In the genomic region with DNA sequence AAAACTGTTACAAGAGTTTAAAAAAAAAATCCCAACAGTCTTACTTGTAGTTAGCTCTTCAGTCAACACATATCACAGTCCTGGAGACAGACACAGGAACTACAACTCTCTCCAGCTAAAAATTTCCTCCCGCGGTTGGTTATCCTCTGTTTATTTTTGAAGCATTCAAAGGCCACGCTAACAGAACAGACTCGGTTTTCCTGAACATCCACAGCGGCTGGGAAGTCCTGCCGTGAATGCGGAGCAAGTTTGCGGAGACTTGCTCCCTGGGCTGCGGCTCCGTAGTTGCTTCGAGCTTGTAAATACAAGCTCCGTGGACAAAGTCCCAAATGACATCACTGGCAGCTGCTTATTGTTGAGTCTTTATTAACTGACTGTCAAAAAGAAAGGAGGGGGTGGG, we compare ENCODE assay signal across 10 cellular contexts. TPM values are rescaled to one million over a fixed set of nuclear protein-coding genes. Genes with fewer than 3 reads are reported as not detected.
DNase-seq lines count a peak whose midpoint lies in the region; ATAC-seq, FAIRE-seq and TF ChIP-seq lines count a peak whose summit lies in the region.
"Had no signal": no experiment of that assay in that cellular context is flagged by ENCODE, and none has a peak within 500 bp of the region (broad histone marks: within the 10 kb centered on the region; RNA-seq: fewer than 3 reads in every experiment).

A gene (minus strand): TSS at position 292 of the 400 bp plus-strand sequence. CDS start 50,937 bp downstream, outside the sequence.

- dilution Hi-C loops in endothelial cell of umbilical vein (cut with MboI; ENCODE audit: extremely low pct_ligation_motif_present, low sequenced_read_pairs) = no loop called here

- intact Hi-C loops in endothelial cell of umbilical vein (cut with micrococcal nuclease) = loop anchor here (1.0 to 5.0 kb wide), 2 partner anchors 11 to 301 kb away; no protein-coding TSS in a partner anchor
- intact Hi-C loops in activated T-helper 1 cell treated with anti-CD3 and anti-CD28 coated beads, Interleukin-12 subunit alpha, Interleukin-12 subunit beta, Interleukin-2, Interleukin-4 antibody, amounts not matched to agents 30 ng/mL and 10 ng/mL and 1 ng/mL, durations not matched to agents 14 hours and 24 hours and 36 hours (cut with micrococcal nuclease) = no loop called here

- FAIRE-seq in endothelial cell of umbilical vein (lab: Jason Lieb, UNC) = peak; percentile 24

- peak; percentile 34 for DNase-seq in NCI-H345 (lab: John Stamatoyannopoulos, UW)
- DNase-seq in endothelial cell of umbilical vein (ENCODE audit: low read depth, low spot score) = peak; percentile 61
- peak; percentile 68 for DNase-seq in medulla oblongata (ENCODE audit: extremely low spot score)
- DNase-seq in thoracic aorta (ENCODE audit: low spot score) = no peak
- no peak for DNase-seq in naive thymus-derived CD8-positive, alpha-beta T cell
- DNase-seq in activated T-helper 1 cell treated with anti-CD3 and anti-CD28 coated beads, Interleukin-12 subunit alpha, Interleukin-12 subunit beta, Interleukin-2, Interleukin-4 antibody, amounts not matched to agents 30 ng/mL and 10 ng/mL and 1 ng/mL, durations not matched to agents 14 hours and 24 hours and 36 hours (ENCODE audit: low spot score) = no peak
- no peak for DNase-seq in NCI-H1105 treated with DMSO at 0.1 percent for 48 hours (lab: John Stamatoyannopoulos, UW)
- DNase-seq: NCI-H446 had no signal

- no peak within 1 kb of the TSS for H3K27ac Mint-ChIP-seq in naive thymus-derived CD8-positive, alpha-beta T cell
- no peak within 1 kb of the TSS for H3K27ac Mint-ChIP-seq in activated T-helper 1 cell treated with anti-CD3 and anti-CD28 coated beads, Interleukin-12 subunit alpha, Interleukin-12 subunit beta, Interleukin-2, Interleukin-4 antibody, amounts not matched to agents 30 ng/mL and 10 ng/mL and 1 ng/mL, durations not matched to agents 14 hours and 24 hours and 36 hours
- H3K27ac Mint-ChIP-seq: activated naive CD8-positive, alpha-beta T cell had no signal

- no peaks in the 10 kb centered on the region for H4K20me1 ChIP-seq in endothelial cell of umbilical vein (replicated peaks; ENCODE audit: control insufficient read depth, extremely low read depth, insufficient read depth, low read length)

- POLR2A ChIA-PET in endothelial cell of umbilical vein (lab: Charles Lee) = no interaction called here
- POLR2A ChIA-PET in naive thymus-derived CD8-positive, alpha-beta T cell (lab: Charles Lee) = no interaction called here

- H2AFZ ChIP-seq in endothelial cell of umbilical vein (ENCODE audit: low read depth, low read length) = peak within 1 kb of the TSS; percentile 73

- peaks cover 5% of the 10 kb centered on the region for H3K4me1 ChIP-seq in endothelial cell of umbilical vein (ENCODE audit: control insufficient read depth, extremely low read depth, insufficient read depth, low read length)
- no peaks in the 10 kb centered on the region for H3K4me1 ChIP-seq in thoracic aorta (ENCODE audit: control insufficient read depth in 1 of 2, low read depth in 2 of 2)

- TF ChIP-seq CTCF in endothelial cell of umbilical vein (IDR thresholded peaks at IDR 0.05; ENCODE audit: extremely low read depth in 1 of 2, insufficient read depth in 1 of 2, low read depth in 1 of 2, low read length in 2 of 2) (no peak), thoracic aorta (IDR thresholded peaks at IDR 0.05) (no peak)

- H3K9ac ChIP-seq in endothelial cell of umbilical vein (replicated peaks; ENCODE audit: extremely low read depth, insufficient read depth, low read length) = peak within 1 kb of the TSS; percentile 46

- no peak for ATAC-seq in thoracic aorta (ENCODE audit: insufficient number of reproducible peaks, low FRiP score, low read depth)
- no peak for ATAC-seq in naive thymus-derived CD8-positive, alpha-beta T cell
- ATAC-seq in HG03108 (IDR thresholded peaks at IDR 0.05; ENCODE audit: unreplicated experiment) = no peak

- H3K4me2 ChIP-seq in endothelial cell of umbilical vein (ENCODE audit: insufficient read depth, low read length) = peak within 1 kb of the TSS; percentile 56

- H3K9me3 ChIP-seq in endothelial cell of umbilical vein (replicated peaks; ENCODE audit: control insufficient read depth, insufficient read depth, low read length) (no peaks in the 10 kb centered on the region), thoracic aorta (no peaks in the 10 kb centered on the region)

- H3K4me3 Mint-ChIP-seq in naive thymus-derived CD8-positive, alpha-beta T cell = no peak within 1 kb of the TSS
- no peak within 1 kb of the TSS for H3K4me3 Mint-ChIP-seq in activated T-helper 1 cell treated with anti-CD3 and anti-CD28 coated beads, Interleukin-12 subunit alpha, Interleukin-12 subunit beta, Interleukin-2, Interleukin-4 antibody, amounts not matched to agents 30 ng/mL and 10 ng/mL and 1 ng/mL, durations not matched to agents 14 hours and 24 hours and 36 hours
- H3K4me3 Mint-ChIP-seq: activated naive CD8-positive, alpha-beta T cell had no signal

- H3K9me3 Mint-ChIP-seq in naive thymus-derived CD8-positive, alpha-beta T cell = no peaks in the 10 kb centered on the region
- H3K9me3 Mint-ChIP-seq in activated T-helper 1 cell treated with anti-CD3 and anti-CD28 coated beads, Interleukin-12 subunit alpha, Interleukin-12 subunit beta, Interleukin-2, Interleukin-4 antibody, amounts not matched to agents 30 ng/mL and 10 ng/mL and 1 ng/mL, durations not matched to agents 14 hours and 24 hours and 36 hours = no peaks in the 10 kb centered on the region

- H3K36me3 Mint-ChIP-seq in naive thymus-derived CD8-positive, alpha-beta T cell = no peaks in the 10 kb centered on the region
- no peaks in the 10 kb centered on the region for H3K36me3 Mint-ChIP-seq in activated T-helper 1 cell treated with anti-CD3 and anti-CD28 coated beads, Interleukin-12 subunit alpha, Interleukin-12 subunit beta, Interleukin-2, Interleukin-4 antibody, amounts not matched to agents 30 ng/mL and 10 ng/mL and 1 ng/mL, durations not matched to agents 14 hours and 24 hours and 36 hours (ENCODE audit: low read depth)
- H3K36me3 Mint-ChIP-seq: activated naive CD8-positive, alpha-beta T cell had no signal

- peaks cover 0 to 6% (median 0%) of the 10 kb centered on the region in 4 donors for H3K4me1 Mint-ChIP-seq in naive thymus-derived CD8-positive, alpha-beta T cell
- H3K4me1 Mint-ChIP-seq in activated T-helper 1 cell treated with anti-CD3 and anti-CD28 coated beads, Interleukin-12 subunit alpha, Interleukin-12 subunit beta, Interleukin-2, Interleukin-4 antibody, amounts not matched to agents 30 ng/mL and 10 ng/mL and 1 ng/mL, durations not matched to agents 14 hours and 24 hours and 36 hours (ENCODE audit: low read depth) = no peaks in the 10 kb centered on the region

- CTCF ChIA-PET in endothelial cell of umbilical vein (lab: Charles Lee) = interaction anchor here (0.8 to 2.9 kb wide), 8 partner anchors 13 to 1021 kb away, joined by 3 to 19 read pairs (median 4); no protein-coding TSS in a partner anchor

- TF ChIP-seq POLR2A in endothelial cell of umbilical vein (IDR thresholded peaks at IDR 0.05; ENCODE audit: low read depth, low read length) = no peak

- H3K4me3 ChIP-seq in endothelial cell of umbilical vein (replicated peaks in 1 of 3; ENCODE audit: insufficient read depth in 1 of 3, low read depth in 1 of 3, low read length in 3 of 3) (peak within 1 kb of the TSS in 2 of 3 experiments; percentile 0 to 36), thoracic aorta (peak within 1 kb of the TSS; percentile 33)

- H3K27ac ChIP-seq in endothelial cell of umbilical vein (ENCODE audit: insufficient read depth, low read depth, low read length) (no peak within 1 kb of the TSS), thoracic aorta (no peak within 1 kb of the TSS)

- BruUV-seq in endothelial cell of umbilical vein (replicated peaks; lab: Mats Ljungman, UMichigan) = no TSS peak

- H3K79me2 ChIP-seq in endothelial cell of umbilical vein (ENCODE audit: control insufficient read depth, insufficient read depth, low read length) = no peaks in the 10 kb centered on the region

- H3K36me3 ChIP-seq in endothelial cell of umbilical vein (ENCODE audit: control insufficient read depth in 2 of 2, extremely low read depth in 1 of 2, insufficient read depth in 2 of 2, low read length in 2 of 2) (no peaks in the 10 kb centered on the region), thoracic aorta (no peaks in the 10 kb centered on the region)

- H3K27me3 ChIP-seq in endothelial cell of umbilical vein (ENCODE audit: control insufficient read depth in 2 of 2, insufficient read depth in 2 of 2, low read length in 2 of 2) (no peaks in the 10 kb centered on the region), thoracic aorta (replicated peaks; ENCODE audit: insufficient read depth) (no peaks in the 10 kb centered on the region)

- no peaks in the 10 kb centered on the region for H3K9me1 ChIP-seq in endothelial cell of umbilical vein (replicated peaks; ENCODE audit: control insufficient read depth, extremely low read depth, insufficient read depth, low read length)

- H3K27me3 Mint-ChIP-seq in naive thymus-derived CD8-positive, alpha-beta T cell = peaks cover 10 to 45% (median 15%) of the 10 kb centered on the region in 5 donors
- peaks cover 12% of the 10 kb centered on the region for H3K27me3 Mint-ChIP-seq in activated T-helper 1 cell treated with anti-CD3 and anti-CD28 coated beads, Interleukin-12 subunit alpha, Interleukin-12 subunit beta, Interleukin-2, Interleukin-4 antibody, amounts not matched to agents 30 ng/mL and 10 ng/mL and 1 ng/mL, durations not matched to agents 14 hours and 24 hours and 36 hours (ENCODE audit: insufficient read depth)

TF ChIP-seq in endothelial cell of umbilical vein, 7 proteins besides CTCF, POLR2A, EP300 and RAD21 (continues in another document):
- TF ChIP-seq FOS (IDR thresholded peaks at IDR 0.05; ENCODE audit: borderline replicate concordance, insufficient read depth, low read length) (no peak), POLR2AphosphoS5 (IDR thresholded peaks at IDR 0.05; ENCODE audit: insufficient read depth, low read depth, low read length) (no peak), EZH2 (IDR thresholded peaks at IDR 0.05; ENCODE audit: borderline replicate concordance, low read depth, low read length, severe bottlenecking) (no peak)

RNA-seq across cellular contexts. Expression of the gene that starts here (rescaled TPM):
- total RNA-seq in endothelial cell of umbilical vein (3.0 and 3.3 TPM in 2 replicates), thoracic aorta (1 to 10 TPM; 1.2 to 1.9 TPM)
- polyA plus RNA-seq in endothelial cell of umbilical vein = 0.46 and 0.47 TPM in 2 replicates
- polyA plus RNA-seq in endothelial cell of umbilical vein (2011; cell fraction: cytosol; rRNA removed) = 0.30 and 0.38 TPM in 2 replicates
- polyA plus RNA-seq in endothelial cell of umbilical vein (2011; cell fraction: nucleus; rRNA removed) = 1.2 and 1.3 TPM in 2 replicates
- polyA plus RNA-seq in endothelial cell of umbilical vein (2012) = 0.50 and 0.58 TPM in 2 replicates
- 1.7 and 2.2 TPM in 2 replicates for polyA minus RNA-seq in endothelial cell of umbilical vein
- 3.6 TPM for polyA minus RNA-seq in endothelial cell of umbilical vein (2011; cell fraction: cytosol; rRNA and poly(A)+ RNA removed)
- polyA minus RNA-seq in endothelial cell of umbilical vein (2011; cell fraction: nucleus; rRNA and poly(A)+ RNA removed) = 5.3 and 5.7 TPM in 2 replicates
- not detected for total RNA-seq in naive thymus-derived CD8-positive, alpha-beta T cell
- polyA plus RNA-seq in naive thymus-derived CD8-positive, alpha-beta T cell = not detected
- total RNA-seq in activated T-helper 1 cell treated with anti-CD3 and anti-CD28 coated beads, Interleukin-12 subunit alpha, Interleukin-12 subunit beta, Interleukin-2, Interleukin-4 antibody, amounts not matched to agents 30 ng/mL and 10 ng/mL and 1 ng/mL, durations not matched to agents 14 hours and 24 hours and 36 hours = not detected in 2 replicates

Comparison
In these comparisons a context has a peak if more than half of its experiments do, and no peak if none do; other contexts are left out.
1. DNase-seq: peak in NCI-H345 (single experiment), endothelial cell of umbilical vein (single experiment) and medulla oblongata (single experiment); none in thoracic aorta (single experiment), naive thymus-derived CD8-positive, alpha-beta T cell (0 of 10), activated T-helper 1 cell treated with anti-CD3 and anti-CD28 coated beads, Interleukin-12 subunit alpha, Interleukin-12 subunit beta, Interleukin-2, Interleukin-4 antibody, amounts not matched to agents 30 ng/mL and 10 ng/mL and 1 ng/mL, durations not matched to agents 14 hours and 24 hours and 36 hours (single experiment) and NCI-H1105 treated with DMSO at 0.1 percent for 48 hours (single experiment).